In genomic region chr1:179881642-179882252, GRCh38 we compare ENCODE assay signal across 8 cellular contexts. TPM values are rescaled to one million over a fixed set of nuclear protein-coding genes. Genes with fewer than 3 reads are reported as not detected.
DNase-seq lines count a peak whose midpoint lies in the region; ATAC-seq, FAIRE-seq and TF ChIP-seq lines count a peak whose summit lies in the region.

No MANE protein-coding gene starts in this region.

- H4K5ac ChIP-seq in mesendoderm (ENCODE audit: low read length), result peak overlapping the region; percentile 78

- H3K23ac ChIP-seq in mesendoderm (ENCODE audit: low read length), result peak overlapping the region; percentile 97

- peak overlapping the region; percentile 77 for H3K4me3 ChIP-seq in HFF-Myc (replicated peaks; ENCODE audit: low read depth, low read length)
- H3K4me3 ChIP-seq in RWPE2 (ENCODE audit: severe bottlenecking), result peak overlapping the region; percentile 70
- peak overlapping the region; percentile 62 for H3K4me3 ChIP-seq in mesendoderm (ENCODE audit: low read length)
- peak overlapping the region; percentile 58 to 79 (median 72) for H3K4me3 ChIP-seq in transverse colon

- peak overlapping the region; percentile 64 for H2BK5ac ChIP-seq in mesendoderm (ENCODE audit: low read length)

- H3K4me3 Mint-ChIP-seq in effector memory CD8-positive, alpha-beta T cell, result peak overlapping the region; percentile 93

- H3K36me3 Mint-ChIP-seq in effector memory CD8-positive, alpha-beta T cell (ENCODE audit: insufficient read depth), result peaks cover 48% of the 10 kb centered on the region

- intact Hi-C loops in transverse colon (cut with DNase I; ENCODE audit: low total_unique reads), result no loop called here

- H3K27ac Mint-ChIP-seq in effector memory CD8-positive, alpha-beta T cell, result peak overlapping the region; percentile 100

- peak overlapping the region; percentile 88 for H3K9ac ChIP-seq in mesendoderm (ENCODE audit: low read length)

- no peak for TF ChIP-seq CTCF in D721Med (IDR thresholded peaks at IDR 0.05; ENCODE audit: insufficient read depth, missing control alignments)
- TF ChIP-seq CTCF in HFF-Myc (IDR thresholded peaks at IDR 0.05; ENCODE audit: low read depth, low read length, missing control alignments), result no peak
- no peak for TF ChIP-seq CTCF in RWPE2 (IDR thresholded peaks at IDR 0.05; ENCODE audit: poor library complexity, severe bottlenecking)
- TF ChIP-seq CTCF in transverse colon (IDR thresholded peaks at IDR 0.05), result no peak

- no CpG with 5 or more reads among the region's 22 CpGs for WGBS in mesendoderm (ENCODE audit: extremely low coverage, insufficient coverage, low lambda C conversion rate)
- 1 to 4% methylated on average over 11 to 22 of the region's 22 CpGs for WGBS in transverse colon (ENCODE audit: low coverage in 1 of 2), 2 donors

- peak overlapping the region; percentile 75 for H3K4me2 ChIP-seq in mesendoderm (ENCODE audit: low read length)

- H3K36me3 ChIP-seq in RWPE2 (ENCODE audit: low read depth), result peaks cover 29% of the 10 kb centered on the region
- no peaks in the 10 kb centered on the region for H3K36me3 ChIP-seq in mesendoderm (ENCODE audit: control insufficient read depth, insufficient read depth, low read length)
- H3K36me3 ChIP-seq in transverse colon, result peaks cover 0 to 21% (median 7%) of the 10 kb centered on the region in 4 donors

- TF ChIP-seq EP300 in transverse colon (IDR thresholded peaks at IDR 0.05; ENCODE audit: low read depth), result no peak

- ATAC-seq in RWPE2 (ENCODE audit: low read depth) (no peak), GM21526 (IDR thresholded peaks at IDR 0.05; ENCODE audit: low FRiP score, unreplicated experiment) (no peak), HG03196 (IDR thresholded peaks at IDR 0.05; ENCODE audit: unreplicated experiment) (no peak)
- ATAC-seq in effector memory CD8-positive, alpha-beta T cell (replicated peaks), result no peak

- H3K4me1 ChIP-seq in RWPE2 (ENCODE audit: insufficient read depth, poor library complexity, severe bottlenecking) (peaks cover 12% of the 10 kb centered on the region), mesendoderm (ENCODE audit: control insufficient read depth, low read depth, low read length) (no peaks in the 10 kb centered on the region), transverse colon (peaks cover 18 to 54% (median 44%) of the 10 kb centered on the region in 4 donors)

- H3K79me1 ChIP-seq in mesendoderm (ENCODE audit: low read length), result peaks cover 2% of the 10 kb centered on the region

- H3K9me3 ChIP-seq in RWPE2 (ENCODE audit: severe bottlenecking), result no peaks in the 10 kb centered on the region
- no peaks in the 10 kb centered on the region for H3K9me3 ChIP-seq in transverse colon

- no peak overlapping the region for H3K4ac ChIP-seq in mesendoderm (ENCODE audit: low read depth, low read length)

- no peaks in the 10 kb centered on the region for H3K27me3 ChIP-seq in RWPE2 (ENCODE audit: insufficient read depth, poor library complexity, severe bottlenecking)
- H3K27me3 ChIP-seq in mesendoderm (ENCODE audit: insufficient read depth, low read length, poor library complexity), result no peaks in the 10 kb centered on the region
- no peaks in the 10 kb centered on the region for H3K27me3 ChIP-seq in transverse colon

- peak overlapping the region; percentile 96 for H3K56ac ChIP-seq in mesendoderm (ENCODE audit: low read length)

- in situ Hi-C loops in transverse colon (cut with MboI; ENCODE audit: low pct_ligation_motif_present in 1 of 4, low pct_unique_long_range_greater_than_20kb in 1 of 4, low sequenced_read_pairs in 3 of 4), result loop anchor here in 1 of 4 donors (10.0 kb wide), 1 partner anchor 293 kb away; no protein-coding TSS in a partner anchor

- TF ChIP-seq POLR2A in transverse colon (IDR thresholded peaks at IDR 0.05), result no peak

- H2BK120ac ChIP-seq in mesendoderm (ENCODE audit: low read depth, low read length), result no peak overlapping the region

- H3K27ac ChIP-seq in RWPE2 (ENCODE audit: poor library complexity, severe bottlenecking), result peak overlapping the region; percentile 90
- H3K27ac ChIP-seq in mesendoderm (ENCODE audit: low read depth, low read length), result peak overlapping the region; percentile 93
- peak overlapping the region; percentile 95 to 99 (median 96) for H3K27ac ChIP-seq in transverse colon

- H3K18ac ChIP-seq in mesendoderm (ENCODE audit: low read length), result peak overlapping the region; percentile 10

- no peak for FAIRE-seq in D721Med (lab: Jason Lieb, UNC)

- peaks cover 35 to 39% of the 10 kb centered on the region in 2 donors for H3K4me1 Mint-ChIP-seq in effector memory CD8-positive, alpha-beta T cell (ENCODE audit: low read depth in 2 of 2)

- no peak overlapping the region for H2AK5ac ChIP-seq in mesendoderm (ENCODE audit: low read length)

- no peaks in the 10 kb centered on the region for H3K27me3 Mint-ChIP-seq in effector memory CD8-positive, alpha-beta T cell

- no peak overlapping the region for H2BK15ac ChIP-seq in mesendoderm (replicated peaks; ENCODE audit: low read depth)

- H4K8ac ChIP-seq in mesendoderm (ENCODE audit: low read depth, low read length), result no peak overlapping the region

- H3K9me3 Mint-ChIP-seq in effector memory CD8-positive, alpha-beta T cell, result no peaks in the 10 kb centered on the region

- peak; percentile 54 for DNase-seq in D721Med (ENCODE audit: insufficient read length, low spot score)
- DNase-seq in HFF-Myc (ENCODE audit: extremely low read depth, low read depth), result no peak
- no peak for DNase-seq in RWPE2 (ENCODE audit: low spot score)
- no peak for DNase-seq in effector memory CD8-positive, alpha-beta T cell
- DNase-seq in mesendoderm, result peak; percentile 95
- peak; percentile 82 for DNase-seq in transverse colon

- peaks cover 9% of the 10 kb centered on the region for H3K79me2 ChIP-seq in mesendoderm (ENCODE audit: control insufficient read depth, insufficient read depth, low read length)

RNA-seq across cellular contexts. Expression of gene TOR1AIP1, which starts 0.3 kb away (rescaled TPM):
- polyA plus RNA-seq in mesendoderm (2013, experiment 1 of 2), result 27.5 TPM
- polyA plus RNA-seq in mesendoderm (2013, experiment 2 of 2), result 27.6 TPM
- total RNA-seq in transverse colon, result 10 to 100 TPM; 34.8 to 44.6 (median 41.2) TPM

RNA-seq across cellular contexts. Expression of gene TOR1AIP2, which starts 4.1 kb away (rescaled TPM):
- 33.9 TPM for polyA plus RNA-seq in mesendoderm (2013, experiment 1 of 2)
- 33.6 TPM for polyA plus RNA-seq in mesendoderm (2013, experiment 2 of 2)
- total RNA-seq in transverse colon, result 100 to 1,000 TPM in 1 of 4 donors, 10 to 100 TPM in 3; 46.0 to 107 (median 75.5) TPM

Comparison
In these comparisons a context has a peak if more than half of its experiments do, and no peak if none do; other contexts are left out.
1. DNase-seq: peak in D721Med (single experiment), mesendoderm (single experiment) and transverse colon (single experiment); none in HFF-Myc (single experiment), RWPE2 (single experiment) and effector memory CD8-positive, alpha-beta T cell (0 of 3).
2. Peak in every context shown above with its lines, with median percentiles within 50 percentile points of each other: H3K4me3 ChIP-seq and H3K27ac ChIP-seq.